In the genomic region with DNA sequence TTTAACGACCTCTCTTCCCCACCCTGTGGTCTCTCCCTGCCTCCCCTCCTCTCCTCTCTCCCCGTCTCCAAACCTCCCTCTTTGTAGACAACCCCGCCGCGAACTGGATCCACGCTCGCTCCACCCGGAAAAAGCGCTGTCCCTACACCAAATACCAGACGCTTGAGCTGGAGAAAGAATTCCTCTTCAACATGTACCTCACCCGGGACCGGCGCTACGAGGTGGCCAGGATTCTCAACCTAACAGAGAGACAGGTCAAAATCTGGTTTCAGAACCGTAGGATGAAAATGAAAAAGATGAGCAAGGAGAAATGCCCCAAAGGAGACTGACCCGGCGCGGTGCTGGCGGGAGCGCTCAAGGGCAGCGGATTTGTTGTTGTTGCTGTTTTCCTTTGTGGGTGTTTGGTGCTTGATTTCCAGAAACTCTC, we compare ENCODE assay signal across 15 cellular contexts. TPM values are rescaled to one million over a fixed set of nuclear protein-coding genes. Genes with fewer than 3 reads are reported as not detected.
DNase-seq lines count a peak whose midpoint lies in the region; ATAC-seq and TF ChIP-seq lines count a peak whose summit lies in the region.
"Had no signal": no experiment of that assay in that cellular context is flagged by ENCODE, and none has a peak within 500 bp of the region (broad histone marks: within the 10 kb centered on the region; RNA-seq: fewer than 3 reads in every experiment).

No MANE protein-coding gene starts in this region.

- dilution Hi-C loops in mammary epithelial cell (cut with HindIII; ENCODE audit: low sequenced_read_pairs): no loop called here

- no peak overlapping the region for H3K9ac ChIP-seq in mammary epithelial cell (ENCODE audit: insufficient read depth, low read length)

- H3K36me3 Mint-ChIP-seq in brain: no peaks in the 10 kb centered on the region
- H3K36me3 Mint-ChIP-seq in naive thymus-derived CD8-positive, alpha-beta T cell: peaks cover 0 to 7% (median 3%) of the 10 kb centered on the region in 3 donors

- 14% methylated on average over 21 of the region's 21 CpGs for WGBS in mammary epithelial cell (ENCODE audit: low coverage, missing lambda C conversion rate)

- H3K9me3 ChIP-seq in breast epithelium: no peaks in the 10 kb centered on the region
- no peaks in the 10 kb centered on the region for H3K9me3 ChIP-seq in mammary epithelial cell (replicated peaks; ENCODE audit: insufficient read depth, low read length)
- no peaks in the 10 kb centered on the region for H3K9me3 ChIP-seq in vagina
- H3K9me3 ChIP-seq in Peyer's patch: peaks cover 0 to 4% (median 0%) of the 10 kb centered on the region in 4 donors

- H3K4me1 ChIP-seq in breast epithelium (no peaks in the 10 kb centered on the region), mammary epithelial cell (ENCODE audit: insufficient read depth, low read length) (peaks cover 8% of the 10 kb centered on the region), vagina (peaks cover 2% of the 10 kb centered on the region), Peyer's patch (peaks cover 0 to 26% (median 0%) of the 10 kb centered on the region in 4 donors)

- no peak for TF ChIP-seq CTCF in breast epithelium (IDR thresholded peaks at IDR 0.05)
- TF ChIP-seq CTCF in mammary epithelial cell (conservative IDR thresholded peaks at IDR 0.05 in 1 of 2, IDR thresholded peaks at IDR 0.05 in 1 of 2; ENCODE audit: extremely low read depth in 1 of 2, insufficient read depth in 1 of 2, low read depth in 1 of 2, low read length in 2 of 2): no peak
- no peak for TF ChIP-seq CTCF in brain (conservative IDR thresholded peaks at IDR 0.05)
- TF ChIP-seq CTCF in vagina (IDR thresholded peaks at IDR 0.05): no peak
- no peak for TF ChIP-seq CTCF in Peyer's patch (IDR thresholded peaks at IDR 0.05)

- peak overlapping the region; percentile 53 to 86 (median 73) for H3K4me3 Mint-ChIP-seq in brain
- H3K4me3 Mint-ChIP-seq in naive thymus-derived CD8-positive, alpha-beta T cell: peak overlapping the region in 8 of 10 donors; percentile 6 to 74 (median 59)

- in situ Hi-C loops in mammary epithelial cell (cut with MboI; ENCODE audit: low sequenced_read_pairs in 2 of 2): loop anchor here (10.0 kb wide), 2 partner anchors 511 to 1031 kb away; no protein-coding TSS in a partner anchor

- H3K79me2 ChIP-seq in mammary epithelial cell (ENCODE audit: insufficient read depth, low read length): no peaks in the 10 kb centered on the region

- H3K4me1 Mint-ChIP-seq in brain: peaks cover 29% of the 10 kb centered on the region
- H3K4me1 Mint-ChIP-seq in naive thymus-derived CD8-positive, alpha-beta T cell: peaks cover 8 to 32% (median 20%) of the 10 kb centered on the region in 4 donors

- H4K20me1 ChIP-seq in mammary epithelial cell (ENCODE audit: insufficient read depth, low read length): peaks cover 4% of the 10 kb centered on the region

- no peak for TF ChIP-seq POLR2A in breast epithelium (IDR thresholded peaks at IDR 0.05)
- TF ChIP-seq POLR2A in vagina (IDR thresholded peaks at IDR 0.05): no peak
- TF ChIP-seq POLR2A in Peyer's patch (IDR thresholded peaks at IDR 0.05): no peak

- H3K27me3 ChIP-seq in breast epithelium (peaks cover 2 to 88% of the 10 kb centered on the region in 2 donors), mammary epithelial cell (ENCODE audit: insufficient read depth, low read length) (peaks cover 87% of the 10 kb centered on the region), vagina (no peaks in the 10 kb centered on the region), Peyer's patch (peaks cover 0 to 55% of the 10 kb centered on the region in 2 donors)

- H3K4me3 ChIP-seq in breast epithelium: peak overlapping the region; percentile 54 to 64 (median 62)
- H3K4me3 ChIP-seq in mammary epithelial cell (replicated peaks in 1 of 3; ENCODE audit: insufficient read depth in 1 of 3, low read depth in 2 of 3, low read length in 3 of 3): no peak overlapping the region
- H3K4me3 ChIP-seq in vagina: peak overlapping the region; percentile 33 to 47
- peak overlapping the region in 2 of 4 donors; percentile 10 to 57 for H3K4me3 ChIP-seq in Peyer's patch

- H3K9me3 Mint-ChIP-seq in brain: peaks cover 0 to 22% (median 4%) of the 10 kb centered on the region in 5 experiments
- H3K9me3 Mint-ChIP-seq in naive thymus-derived CD8-positive, alpha-beta T cell: peaks cover 0 to 21% (median 8%) of the 10 kb centered on the region in 9 donors

- no peak overlapping the region for H3K4me2 ChIP-seq in mammary epithelial cell (ENCODE audit: insufficient read depth, low read depth, low read length)

- DNase-seq in breast epithelium (ENCODE audit: low spot score in 2 of 2): peak in 1 of 2 donors; percentile 45
- DNase-seq in mammary epithelial cell: no peak
- no peak for DNase-seq in naive thymus-derived CD8-positive, alpha-beta T cell
- DNase-seq in vagina (ENCODE audit: extremely low spot score in 2 of 2): no peak
- DNase-seq in OCI-M2 (lab: John Stamatoyannopoulos, UW; ENCODE audit: unreplicated experiment): no peak
- DNase-seq in Peyer's patch: no peak
- DNase-seq: kidney glomerular epithelial cell; NCI-H1694 treated with DMSO at 0.1 percent for 48 hours; stimulated activated CD4-positive, alpha-beta T cell treated with anti-CD3 and anti-CD28 coated beads, Interleukin-4, amount 100 ng/mL, for 4 hours had no signal

- H3K27ac ChIP-seq in breast epithelium (peak overlapping the region in 1 of 2 donors; percentile 38), mammary epithelial cell (ENCODE audit: insufficient read depth, low read depth, low read length) (no peak overlapping the region), vagina (peak overlapping the region; percentile 77), Peyer's patch (no peak overlapping the region)

- CTCF ChIA-PET in mammary epithelial cell (lab: Charles Lee; ENCODE audit: low non-redundant PET): no interaction called here

- BruUV-seq in mammary epithelial cell (replicated peaks; lab: Mats Ljungman, UMichigan): no TSS peak

- H2AFZ ChIP-seq in mammary epithelial cell (ENCODE audit: low read depth, low read length): no peak overlapping the region

- POLR2A ChIA-PET in naive thymus-derived CD8-positive, alpha-beta T cell (lab: Charles Lee): no interaction called here

- H3K27ac Mint-ChIP-seq in brain: peak overlapping the region in 1 of 5 experiments; percentile 85
- H3K27ac Mint-ChIP-seq in naive thymus-derived CD8-positive, alpha-beta T cell: peak overlapping the region in 2 of 10 donors; percentile 2 to 71

- H3K36me3 ChIP-seq in breast epithelium (no peaks in the 10 kb centered on the region), mammary epithelial cell (ENCODE audit: insufficient read depth, low read length) (no peaks in the 10 kb centered on the region), vagina (no peaks in the 10 kb centered on the region), Peyer's patch (no peaks in the 10 kb centered on the region)

- peaks cover 100% of the 10 kb centered on the region for H3K27me3 Mint-ChIP-seq in brain
- H3K27me3 Mint-ChIP-seq in naive thymus-derived CD8-positive, alpha-beta T cell: peaks cover 62 to 87% (median 76%) of the 10 kb centered on the region in 5 donors

- intact Hi-C loops in breast epithelium (cut with DNase I; ENCODE audit: low total_unique reads): no loop called here
- intact Hi-C loops in mammary epithelial cell (cut with micrococcal nuclease): no loop called here
- intact Hi-C loops in vagina (cut with DNase I): loop anchor here (5.0 to 10.0 kb wide), 2 partner anchors 693 to 1021 kb away; no protein-coding TSS in a partner anchor

- ATAC-seq in naive thymus-derived CD8-positive, alpha-beta T cell: no peak
- no peak for ATAC-seq in HG02759 (IDR thresholded peaks at IDR 0.05; ENCODE audit: unreplicated experiment)

RNA-seq across cellular contexts. Expression of gene HOXD9, which starts 1.3 kb away (rescaled TPM):
- total RNA-seq in breast epithelium (10 to 100 TPM in 1 of 3 donors, 1 to 10 TPM in 2; 2.4 to 17.0 (median 2.8) TPM), mammary epithelial cell (not detected), vagina (12.5 TPM), Peyer's patch (under 1 TPM in 1 of 4 donors, not detected in 3; 0.70 TPM)
- polyA plus RNA-seq in mammary epithelial cell (not detected), brain (ENCODE audit: insufficient read depth, low read depth, low replicate concordance) (8.9 TPM)
- polyA minus RNA-seq in mammary epithelial cell: not detected
- total RNA-seq in naive thymus-derived CD8-positive, alpha-beta T cell: not detected
- not detected for polyA plus RNA-seq in naive thymus-derived CD8-positive, alpha-beta T cell
- total RNA-seq: T-helper 2 cell treated with Interferon-gamma antibody and Interleukin-4, amounts not matched to agents 100 ng/mL and 5 ng/mL, for 36 hours had no signal

RNA-seq across cellular contexts. Expression of gene HOXD8, which starts 5.6 kb away (rescaled TPM):
- total RNA-seq in breast epithelium (10 to 100 TPM; 10.5 to 36.1 (median 13.8) TPM), mammary epithelial cell (under 1 TPM in 1 of 2 donors, not detected in 1; 0.16 TPM), vagina (10.3 TPM), Peyer's patch (1 to 10 TPM; 3.3 to 9.1 (median 5.0) TPM)
- polyA plus RNA-seq in mammary epithelial cell (not detected), brain (ENCODE audit: insufficient read depth, low read depth, low replicate concordance) (10.0 TPM)
- not detected for polyA minus RNA-seq in mammary epithelial cell
- not detected for total RNA-seq in naive thymus-derived CD8-positive, alpha-beta T cell
- polyA plus RNA-seq in naive thymus-derived CD8-positive, alpha-beta T cell: not detected
- total RNA-seq: T-helper 2 cell treated with Interferon-gamma antibody and Interleukin-4, amounts not matched to agents 100 ng/mL and 5 ng/mL, for 36 hours had no signal

RNA-seq across cellular contexts. Expression of gene HOXD10, which starts 7.3 kb away (rescaled TPM):
- 1 to 10 TPM in 2 of 3 donors, not detected in 1; 1.6 to 5.2 TPM for total RNA-seq in breast epithelium
- not detected for total RNA-seq in mammary epithelial cell
- not detected for polyA plus RNA-seq in mammary epithelial cell
- polyA minus RNA-seq in mammary epithelial cell: not detected
- polyA plus RNA-seq in brain (ENCODE audit: insufficient read depth, low read depth, low replicate concordance): 17.2 TPM
- total RNA-seq in naive thymus-derived CD8-positive, alpha-beta T cell: not detected
- not detected for polyA plus RNA-seq in naive thymus-derived CD8-positive, alpha-beta T cell
- total RNA-seq in vagina: 19.6 TPM
- total RNA-seq in Peyer's patch: not detected
- total RNA-seq: T-helper 2 cell treated with Interferon-gamma antibody and Interleukin-4, amounts not matched to agents 100 ng/mL and 5 ng/mL, for 36 hours had no signal

RNA-seq across cellular contexts. Expression of gene HOXD11, which starts 16.8 kb away (rescaled TPM):
- under 1 TPM in 1 of 3 donors, not detected in 2; 0.66 TPM for total RNA-seq in breast epithelium
- total RNA-seq in mammary epithelial cell: not detected
- not detected for polyA plus RNA-seq in mammary epithelial cell
- not detected for polyA minus RNA-seq in mammary epithelial cell
- polyA plus RNA-seq in brain (ENCODE audit: insufficient read depth, low read depth, low replicate concordance): 5.1 TPM
- total RNA-seq in naive thymus-derived CD8-positive, alpha-beta T cell: not detected
- not detected for polyA plus RNA-seq in naive thymus-derived CD8-positive, alpha-beta T cell
- 19.4 TPM for total RNA-seq in vagina
- not detected for total RNA-seq in Peyer's patch
- total RNA-seq: omental fat pad; subcutaneous adipose tissue; T-helper 2 cell treated with Interferon-gamma antibody and Interleukin-4, amounts not matched to agents 100 ng/mL and 5 ng/mL, for 36 hours had no signal

RNA-seq across cellular contexts. Expression of gene HOXD12, which starts 24.3 kb away (rescaled TPM):
- total RNA-seq in breast epithelium: not detected
- total RNA-seq in mammary epithelial cell: not detected
- polyA plus RNA-seq in mammary epithelial cell: not detected
- not detected for polyA minus RNA-seq in mammary epithelial cell
- 1.3 TPM for polyA plus RNA-seq in brain (ENCODE audit: insufficient read depth, low read depth, low replicate concordance)
- total RNA-seq in naive thymus-derived CD8-positive, alpha-beta T cell: not detected
- not detected for polyA plus RNA-seq in naive thymus-derived CD8-positive, alpha-beta T cell
- total RNA-seq in vagina: 1.7 TPM
- total RNA-seq in Peyer's patch: not detected
- total RNA-seq: omental fat pad; subcutaneous adipose tissue; T-helper 2 cell treated with Interferon-gamma antibody and Interleukin-4, amounts not matched to agents 100 ng/mL and 5 ng/mL, for 36 hours had no signal
- polyA plus RNA-seq: BJ had no signal

Comparison
In these comparisons a context has a peak if more than half of its experiments do, and no peak if none do; other contexts are left out.
1. H3K4me3 ChIP-seq: peak in breast epithelium (3 of 3) and vagina (2 of 2); none in mammary epithelial cell (0 of 3).